In the genomic region with DNA sequence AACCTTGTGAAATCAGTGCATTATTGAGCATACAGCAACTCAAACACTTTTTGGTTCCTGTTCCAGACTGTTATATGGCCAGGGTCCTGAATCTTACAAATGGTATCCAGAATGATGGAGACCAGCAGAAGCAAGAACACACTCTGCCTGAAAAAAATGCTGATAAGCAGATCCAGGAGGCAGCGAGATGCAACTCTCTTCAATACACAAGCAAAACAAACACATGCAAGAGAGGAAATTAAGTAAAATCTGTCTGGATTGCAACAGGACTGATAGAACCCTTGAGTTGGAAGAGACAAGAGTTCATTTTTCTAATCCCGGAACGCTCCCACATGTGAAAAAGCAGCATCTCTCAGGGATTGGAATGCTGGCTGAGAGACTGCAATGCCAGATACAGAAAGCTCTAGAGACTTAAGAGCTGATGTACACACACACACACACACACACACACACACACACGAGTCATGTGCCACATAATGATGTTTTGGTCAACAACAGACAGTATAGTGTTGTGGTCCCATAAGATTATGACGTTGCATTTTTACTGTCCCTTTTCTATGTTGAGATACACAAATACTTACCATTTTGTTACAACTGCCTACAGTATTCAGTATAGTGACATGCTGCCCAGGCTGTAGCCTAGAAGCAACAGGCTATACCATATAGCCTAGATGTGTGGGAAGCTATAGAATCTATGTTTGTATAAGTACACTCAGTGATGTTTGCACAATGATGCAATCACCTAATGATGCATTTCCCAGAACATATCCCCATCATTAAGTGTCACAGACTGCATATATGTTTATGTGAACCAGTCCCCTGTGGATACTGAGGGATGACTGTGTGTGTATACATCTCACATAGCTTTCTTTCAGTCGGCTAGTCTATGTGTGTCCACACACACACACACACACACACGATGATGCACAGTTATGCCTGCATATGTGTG, we compare ENCODE assay signal across 1 cellular context.
TF ChIP-seq lines count a peak whose summit lies in the region.

No MANE protein-coding gene starts in this region.

TF ChIP-seq in IMR-90, 13 proteins besides CTCF, POLR2A, EP300 and RAD21:
- TF ChIP-seq NFE2L2 (IDR thresholded peaks at IDR 0.05; ENCODE audit: low read depth, low read length) (no peak), FOS (IDR thresholded peaks at IDR 0.05; ENCODE audit: low read depth, low read length) (no peak), CEBPB (IDR thresholded peaks at IDR 0.05; ENCODE audit: low read depth, low read length) (peak; percentile 84), BHLHE40 (IDR thresholded peaks at IDR 0.05; ENCODE audit: low read depth, low read length) (peak; percentile 45; the same call in 1 of the 2 replicates)
